26 cellular contexts compared by ENCODE assay signal in the genomic region with DNA sequence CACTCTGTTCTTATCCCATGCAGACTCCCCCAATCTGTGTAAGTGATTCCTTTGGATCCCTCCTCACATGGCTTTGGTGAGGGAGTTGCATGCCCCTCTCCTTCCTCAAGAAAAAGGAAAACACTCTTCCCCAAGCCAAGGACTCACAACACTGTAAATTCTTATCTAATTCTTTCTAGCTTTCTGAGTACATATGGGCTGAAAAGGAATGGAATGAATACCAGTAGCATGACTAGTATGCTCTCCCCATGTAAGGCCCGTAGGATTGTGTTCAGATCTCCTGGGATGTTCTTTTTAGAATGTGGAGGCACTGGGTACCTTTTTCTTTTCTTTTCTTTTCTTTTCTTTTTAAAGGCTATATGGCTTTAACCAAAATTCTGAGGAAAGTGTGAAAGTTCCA. TPM values are rescaled to one million over a fixed set of nuclear protein-coding genes. Genes with fewer than 3 reads are reported as not detected.
DNase-seq lines count a peak whose midpoint lies in the region; ATAC-seq and TF ChIP-seq lines count a peak whose summit lies in the region.
"Had no signal": no experiment of that assay in that cellular context is flagged by ENCODE, and none has a peak within 500 bp of the region (broad histone marks: within the 10 kb centered on the region; RNA-seq: fewer than 3 reads in every experiment).

No MANE protein-coding gene starts in this region.

- H4K5ac ChIP-seq in IMR-90 (ENCODE audit: low read depth, low read length) = no peak overlapping the region

- no peak overlapping the region for H3K27ac Mint-ChIP-seq in progenitor cell of endocrine pancreas
- H3K27ac Mint-ChIP-seq: activated CD4-positive, alpha-beta memory T cell treated with anti-CD3 and anti-CD28 coated beads, Interleukin-2, amount 10 ng/mL, durations not matched to agents 7 days and 5 days had no signal

- no peak for TF ChIP-seq POLR2A in IMR-90 (IDR thresholded peaks at IDR 0.05; ENCODE audit: low read depth, low read length)

- CTCF ChIA-PET in IMR-90 (lab: Yijun Ruan, JAX) = no interaction called here

- H2BK120ac ChIP-seq in IMR-90 (ENCODE audit: low read depth, low read length) = no peak overlapping the region; the same call in 1 of the 2 replicates

- no peak overlapping the region for H3K4me3 Mint-ChIP-seq in progenitor cell of endocrine pancreas (ENCODE audit: low read depth)
- H3K4me3 Mint-ChIP-seq: activated CD4-positive, alpha-beta memory T cell treated with anti-CD3 and anti-CD28 coated beads, Interleukin-2, amount 10 ng/mL, durations not matched to agents 7 days and 5 days had no signal

- H3K14ac ChIP-seq in IMR-90 (replicated peaks; ENCODE audit: low read depth, low read length) = no peak overlapping the region

- H4K91ac ChIP-seq in IMR-90 (ENCODE audit: insufficient read depth, low read depth, low read length) = no peak overlapping the region

- POLR2A ChIA-PET in IMR-90 (lab: Charles Lee; ENCODE audit: unreplicated experiment) = no interaction called here

- peaks cover 2% of the 10 kb centered on the region for H3K4me1 ChIP-seq in IMR-90 (ENCODE audit: control insufficient read depth, insufficient read depth, low read length)
- H3K4me1 ChIP-seq: BLaER1 treated with 17β-estradiol and CSF1 and Interleukin-3, amounts not matched to agents 10 nM and 100 nM; breast epithelium; colonic mucosa; gastrocnemius medialis; lower lobe of right lung had no signal

- BruUV-seq in IMR-90 (replicated peaks; lab: Mats Ljungman, UMichigan) = no TSS peak

- H4K20me1 ChIP-seq in IMR-90 (ENCODE audit: insufficient read depth, low read length) = no peaks in the 10 kb centered on the region
- H4K20me1 ChIP-seq: BLaER1 treated with 17β-estradiol and CSF1 and Interleukin-3, amounts not matched to agents 10 nM and 100 nM had no signal

- no peak overlapping the region for H3K27ac ChIP-seq in IMR-90 (ENCODE audit: insufficient read depth, low read length)
- H3K27ac ChIP-seq: BLaER1 treated with 17β-estradiol and CSF1 and Interleukin-3, amounts not matched to agents 10 nM and 100 nM; breast epithelium; colonic mucosa; gastrocnemius medialis; hepatocyte; lower lobe of right lung; ovary; PC-9 had no signal

- no peak overlapping the region for H3K56ac ChIP-seq in IMR-90 (ENCODE audit: extremely low read depth, insufficient read depth, low read length)

- no peaks in the 10 kb centered on the region for H3K36me3 Mint-ChIP-seq in progenitor cell of endocrine pancreas (ENCODE audit: insufficient read depth)

- no peaks in the 10 kb centered on the region; the same call in 1 of the 2 replicates for H3K9me1 ChIP-seq in IMR-90 (ENCODE audit: insufficient read depth, low read length)

- no peak overlapping the region for H2AK9ac ChIP-seq in IMR-90 (replicated peaks; ENCODE audit: low read depth, low read length, poor library complexity)

- peaks cover 22% of the 10 kb centered on the region for H3K9me3 Mint-ChIP-seq in progenitor cell of endocrine pancreas (ENCODE audit: low read depth)
- H3K9me3 Mint-ChIP-seq: activated CD4-positive, alpha-beta memory T cell treated with anti-CD3 and anti-CD28 coated beads, Interleukin-2, amount 10 ng/mL, durations not matched to agents 7 days and 5 days had no signal

- H3K4me3 ChIP-seq in IMR-90 (ENCODE audit: insufficient read depth, low read depth, low read length) = no peak overlapping the region
- no peak overlapping the region for H3K4me3 ChIP-seq in cardiac fibroblast (replicated peaks in 1 of 2; ENCODE audit: low read depth in 2 of 2, low read length in 2 of 2)
- H3K4me3 ChIP-seq: BLaER1 treated with 17β-estradiol and CSF1 and Interleukin-3, amounts not matched to agents 10 nM and 100 nM; breast epithelium; colonic mucosa; gastrocnemius medialis; hepatocyte; lower lobe of right lung; ovary; PC-9 had no signal

- no peak overlapping the region for H3K23ac ChIP-seq in IMR-90 (ENCODE audit: low read depth, low read length)

- no peaks in the 10 kb centered on the region for H3K27me3 ChIP-seq in IMR-90 (ENCODE audit: control insufficient read depth, insufficient read depth, low read length)
- H3K27me3 ChIP-seq: colonic mucosa, hepatocyte, ovary had no signal

- in situ Hi-C loops in IMR-90 (cut with MboI; ENCODE audit: low sequenced_read_pairs) = no loop called here

- TF ChIP-seq RAD21 in IMR-90 (IDR thresholded peaks at IDR 0.05; ENCODE audit: low read length) = no peak

- dilution Hi-C loops in IMR-90 (cut with HindIII; ENCODE audit: low sequenced_read_pairs, unreplicated experiment) = no loop called here

- no peak overlapping the region for H2AK5ac ChIP-seq in IMR-90 (ENCODE audit: low read depth, low read length)

- H3K79me1 ChIP-seq in IMR-90 (ENCODE audit: low read depth in 1 of 2, low read length in 2 of 2) = peaks cover 0 to 13% of the 10 kb centered on the region in 2 experiments; a peak in 3 of 4 replicates

- H3K27me3 Mint-ChIP-seq in progenitor cell of endocrine pancreas = no peaks in the 10 kb centered on the region
- H3K27me3 Mint-ChIP-seq: activated CD4-positive, alpha-beta memory T cell treated with anti-CD3 and anti-CD28 coated beads, Interleukin-2, amount 10 ng/mL, durations not matched to agents 7 days and 5 days had no signal

- intact Hi-C loops in IMR-90 (cut with micrococcal nuclease) = no loop called here

- TF ChIP-seq CTCF in IMR-90 (conservative IDR thresholded peaks at IDR 0.05; ENCODE audit: low read depth, low read length) = no peak
- no peak for TF ChIP-seq CTCF in cardiac fibroblast (IDR thresholded peaks at IDR 0.05; ENCODE audit: low read depth, low read length)
- no peak for TF ChIP-seq CTCF in progenitor cell of endocrine pancreas (IDR thresholded peaks at IDR 0.05; ENCODE audit: unreplicated experiment)

- H2BK20ac ChIP-seq in IMR-90 (ENCODE audit: low read depth, low read length) = no peak overlapping the region

- H2BK15ac ChIP-seq in IMR-90 (ENCODE audit: low read depth, low read length) = no peak overlapping the region

- H3K36me3 ChIP-seq in IMR-90 (ENCODE audit: control insufficient read depth, insufficient read depth, low read length) = no peaks in the 10 kb centered on the region
- H3K36me3 ChIP-seq: BLaER1 treated with 17β-estradiol and CSF1 and Interleukin-3, amounts not matched to agents 10 nM and 100 nM; breast epithelium; colonic mucosa; gastrocnemius medialis; lower lobe of right lung; ovary had no signal

- peak; percentile 99 for ATAC-seq in IMR-90 (ENCODE audit: low read depth)
- ATAC-seq: gastrocnemius medialis; lower lobe of right lung; Right ventricle myocardium inferior; stimulated activated naive CD8-positive, alpha-beta T cell treated with anti-CD3 and anti-CD28 coated beads, Interleukin-15, Interleukin-2, amounts not matched to agents 100 U/mL and 50 U/mL, for 24 hours had no signal

- WGBS in IMR-90 (ENCODE audit: extremely low coverage in 2 of 2, insufficient read length in 1 of 2), 2 experiments = no CpG with 5 or more reads among the region's 1 CpG

- no peaks in the 10 kb centered on the region for H3K9me3 ChIP-seq in IMR-90 (ENCODE audit: control insufficient read depth, insufficient read depth, low read length)
- H3K9me3 ChIP-seq: breast epithelium, colonic mucosa, gastrocnemius medialis, lower lobe of right lung, ovary had no signal

- no peak overlapping the region for H3K4ac ChIP-seq in IMR-90 (ENCODE audit: low read depth, low read length)

- no peak overlapping the region for H2AFZ ChIP-seq in IMR-90 (replicated peaks; ENCODE audit: low read length, poor library complexity)
- H2AFZ ChIP-seq: hepatocyte, PC-9 had no signal

- peak; percentile 15 for DNase-seq in AG08396 (ENCODE audit: low spot score)
- peak; percentile 71 for DNase-seq in IMR-90
- DNase-seq in cardiac fibroblast (ENCODE audit: low read depth in 2 of 2) = peak; percentile 60 to 64
- DNase-seq in hepatic stellate cell (ENCODE audit: low spot score) = peak; percentile 24
- DNase-seq in mesenteric fat pad (ENCODE audit: low spot score) = no peak
- no peak for DNase-seq in NCI-H2171 (lab: John Stamatoyannopoulos, UW)
- no peak for DNase-seq in progenitor cell of endocrine pancreas (ENCODE audit: low spot score, unreplicated experiment)
- DNase-seq in stimulated activated CD4-positive, alpha-beta T cell treated with anti-CD3 and anti-CD28 coated beads, Interleukin-1b, Interleukin-23, amount 100 ng/mL, for 48 hours = no peak
- DNase-seq: activated CD4-positive, alpha-beta memory T cell treated with anti-CD3 and anti-CD28 coated beads, Interleukin-2, amount 10 ng/mL, durations not matched to agents 7 days and 5 days; activated CD4-positive, CD25-positive, alpha-beta regulatory T cell treated with anti-CD3 and anti-CD28 coated beads, Interleukin-2, amount 50 U/mL, for 72 hours; activated CD8-positive, alpha-beta memory T cell treated with anti-CD3 and anti-CD28 coated beads, Interleukin-2, amount 50 U/mL, for 4 hours; activated naive CD4-positive, alpha-beta T cell treated with Interleukin-2 at 50 U/mL for 16 hours; colonic mucosa; effector CD8-positive, alpha-beta T cell; gastrocnemius medialis; lower lobe of right lung; NCI-H1436 treated with DMSO at 0.1 percent for 48 hours; NCI-H2081 treated with DMSO at 0.1 percent for 48 hours; ovary; PC-9; stimulated activated naive CD8-positive, alpha-beta T cell treated with anti-CD3 and anti-CD28 coated beads, Interleukin-15, Interleukin-2, amounts not matched to agents 100 U/mL and 50 U/mL, for 24 hours; T-helper 2 cell had no signal

- no peak overlapping the region for H3K9ac ChIP-seq in IMR-90 (ENCODE audit: low read depth, low read length)
- H3K9ac ChIP-seq: BLaER1 treated with 17β-estradiol and CSF1 and Interleukin-3, amounts not matched to agents 10 nM and 100 nM had no signal

- H3K4me1 Mint-ChIP-seq in progenitor cell of endocrine pancreas (ENCODE audit: low read depth) = peaks cover 4% of the 10 kb centered on the region
- H3K4me1 Mint-ChIP-seq: activated CD4-positive, alpha-beta memory T cell treated with anti-CD3 and anti-CD28 coated beads, Interleukin-2, amount 10 ng/mL, durations not matched to agents 7 days and 5 days had no signal

- H2BK5ac ChIP-seq in IMR-90 (ENCODE audit: low read depth, low read length, poor library complexity, severe bottlenecking) = peak overlapping the region; percentile 62

- H3K18ac ChIP-seq in IMR-90 (ENCODE audit: low read depth, low read length) = no peak overlapping the region

- no peak overlapping the region for H4K8ac ChIP-seq in IMR-90 (ENCODE audit: low read depth in 2 of 2, low read length in 2 of 2)

- H3K4me2 ChIP-seq in IMR-90 (ENCODE audit: low read depth, low read length) = peak overlapping the region; percentile 52; the same call in 1 of the 2 replicates
- H3K4me2 ChIP-seq: BLaER1 treated with 17β-estradiol and CSF1 and Interleukin-3, amounts not matched to agents 10 nM and 100 nM; hepatocyte; PC-9 had no signal

TF ChIP-seq in IMR-90, 13 proteins besides CTCF, POLR2A, EP300 and RAD21:
- TF ChIP-seq RFX5 (IDR thresholded peaks at IDR 0.05; ENCODE audit: low read depth, low read length) (no peak), FOS (IDR thresholded peaks at IDR 0.05; ENCODE audit: low read depth, low read length) (0 out of 2 replicates have a peak, but pooled peaks have one; percentile 2)

RNA-seq across cellular contexts. Expression of gene MAGED1, which starts 17.0 kb away (rescaled TPM):
- total RNA-seq in IMR-90 (2012; rRNA removed) (415 and 484 TPM in 2 replicates), mesenteric fat pad (61.7 TPM), progenitor cell of endocrine pancreas (230 and 232 TPM in 2 replicates)
- polyA plus RNA-seq in IMR-90 (2012; rRNA removed) = 502 and 552 TPM in 2 replicates
- polyA plus RNA-seq in IMR-90 (2012; cell fraction: cytosol; rRNA removed) = 394 and 612 TPM in 2 replicates
- polyA plus RNA-seq in IMR-90 (2012; cell fraction: nucleus; rRNA removed; ENCODE audit: low replicate concordance) = 314 and 443 TPM in 2 replicates

Comparison
In these comparisons a context has a peak if more than half of its experiments do, and no peak if none do; other contexts are left out.
1. DNase-seq: peak in AG08396 (single experiment), IMR-90 (single experiment), cardiac fibroblast (2 of 2) and hepatic stellate cell (single experiment); none in mesenteric fat pad (single experiment), NCI-H2171 (single experiment), progenitor cell of endocrine pancreas (single experiment) and stimulated activated CD4-positive, alpha-beta T cell treated with anti-CD3 and anti-CD28 coated beads, Interleukin-1b, Interleukin-23, amount 100 ng/mL, for 48 hours (single experiment).